Comparison of ENCODE assay signal across 17 cellular contexts in the genomic region with DNA sequence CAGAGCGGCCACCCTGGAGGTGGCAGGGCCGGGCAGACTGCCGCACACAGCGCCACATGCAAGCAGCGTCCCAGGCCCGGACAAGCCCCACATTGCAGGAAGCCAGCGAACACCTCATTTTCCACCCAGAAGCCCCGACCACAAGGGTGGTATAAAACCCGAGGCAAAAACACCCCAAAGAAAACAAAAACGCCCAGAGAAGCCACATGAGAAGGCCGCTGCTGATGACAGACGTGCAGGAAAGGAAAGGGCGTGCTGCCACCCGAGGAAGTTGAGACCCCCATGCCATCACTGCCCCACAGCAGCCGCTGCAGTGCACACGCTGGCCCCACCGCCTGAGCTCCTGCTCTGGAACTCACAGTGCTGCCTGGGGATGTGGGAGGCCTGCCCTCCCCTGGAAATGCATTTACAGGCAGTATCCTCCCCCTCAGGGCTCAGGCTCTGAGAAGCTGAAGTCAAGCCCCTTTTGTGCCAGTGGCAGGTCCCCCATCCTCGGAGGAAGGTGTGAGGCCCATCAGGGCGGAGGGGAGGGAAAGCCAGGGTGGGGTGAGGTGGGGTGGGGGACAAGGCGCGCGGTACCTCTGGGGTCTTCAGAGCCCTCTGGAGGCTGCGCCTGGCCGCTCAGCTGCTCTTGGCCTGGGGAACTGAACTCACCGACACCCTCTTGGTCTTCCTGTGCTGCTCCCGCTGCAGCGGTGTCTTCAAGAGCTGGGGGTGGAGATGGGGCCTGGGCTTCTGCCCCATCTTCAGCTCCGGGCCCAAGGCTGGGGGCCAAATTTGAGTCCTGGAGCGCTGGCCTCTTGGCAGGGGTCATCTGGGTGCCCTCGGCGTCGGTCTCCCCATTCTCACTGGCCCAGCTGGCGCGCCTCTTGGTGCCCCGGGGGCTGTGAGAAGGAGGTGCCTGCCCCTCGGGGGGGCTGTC.
A peak's percentile ranks its signal among the peaks of the same experiment; 100 is the strongest.
DNase-seq lines count a peak whose midpoint lies in the region; ATAC-seq and TF ChIP-seq lines count a peak whose summit lies in the region.
"Had no signal": no experiment of that assay in that cellular context is flagged by ENCODE, and none has a peak within 500 bp of the region (broad histone marks: within the 10 kb centered on the region; RNA-seq: fewer than 3 reads in every experiment).

No MANE protein-coding gene starts in this region.

- H3K36me3 ChIP-seq in adrenal gland (replicated peaks in 1 of 2) = peaks cover 0 to 98% of the 10 kb centered on the region in 2 donors

- peaks cover 8 to 12% of the 10 kb centered on the region in 2 donors for H3K4me1 ChIP-seq in adrenal gland (replicated peaks in 1 of 2)

- no peaks in the 10 kb centered on the region for H3K27me3 ChIP-seq in adrenal gland

- intact Hi-C loops in adrenal gland (cut with DNase I) = loop anchor here in 1 of 2 donors (10.0 kb wide), 2 partner anchors 239 to 289 kb away; no protein-coding TSS in a partner anchor

- peak overlapping the region; percentile 95 to 100 (median 98) for H3K27ac Mint-ChIP-seq in naive thymus-derived CD8-positive, alpha-beta T cell
- H3K27ac Mint-ChIP-seq in stimulated activated naive CD8-positive, alpha-beta T cell treated with anti-CD3 and anti-CD28 coated beads, Interleukin-15, amount 100 ng/mL, for 72 hours = peak overlapping the region; percentile 97 to 98
- H3K27ac Mint-ChIP-seq: dendritic cell treated with granulocyte-macrophage colony-stimulating factor and Interleukin-4, amounts not matched to agents 40 ng/mL and 50 ng/mL, for 4 days had no signal

- TF ChIP-seq CTCF in adrenal gland (IDR thresholded peaks at IDR 0.05) = no peak

- POLR2A ChIA-PET in naive thymus-derived CD8-positive, alpha-beta T cell (lab: Charles Lee) = interaction anchor here (0.5 to 8.8 kb wide), 23 partner anchors 9 to 297 kb away, joined by 3 to 120 read pairs (median 8); partner anchors contain the start of genes GTF3C1, IL21R, KATNIP and KDM8

- DNase-seq in activated naive CD4-positive, alpha-beta T cell treated with Interleukin-2 at 50 U/mL for 16 hours = peak; percentile 46
- DNase-seq in activated naive CD4-positive, alpha-beta T cell treated with anti-CD3 and anti-CD28 coated beads, Interleukin-2, amount 50 U/mL, for 16 hours = no peak
- DNase-seq in activated gamma-delta T cell (lab: John Stamatoyannopoulos, UW) = peak; percentile 56
- DNase-seq in naive thymus-derived CD8-positive, alpha-beta T cell = peak; percentile 42 to 93 (median 79)
- peak; percentile 69 to 79 for DNase-seq in stimulated activated naive CD8-positive, alpha-beta T cell treated with anti-CD3 and anti-CD28 coated beads, Interleukin-15, amount 100 ng/mL, for 72 hours
- DNase-seq in adrenal gland = no peak
- no peak for DNase-seq in iPS-NIHi7 (ENCODE audit: extremely low spot score)
- DNase-seq: foreskin melanocyte, H9, kidney glomerular epithelial cell, NCI-H2107 had no signal

- H3K4me1 Mint-ChIP-seq in naive thymus-derived CD8-positive, alpha-beta T cell = peaks cover 25 to 75% (median 59%) of the 10 kb centered on the region in 4 donors
- H3K4me1 Mint-ChIP-seq in stimulated activated naive CD8-positive, alpha-beta T cell treated with anti-CD3 and anti-CD28 coated beads, Interleukin-15, amount 100 ng/mL, for 72 hours = peaks cover 68% of the 10 kb centered on the region
- H3K4me1 Mint-ChIP-seq: H9, neural crest cell had no signal

- TF ChIP-seq POLR2A in adrenal gland (IDR thresholded peaks at IDR 0.05) = no peak

- peaks cover 5 to 44% (median 41%) of the 10 kb centered on the region in 3 donors for H3K36me3 Mint-ChIP-seq in naive thymus-derived CD8-positive, alpha-beta T cell

- peak overlapping the region; percentile 68 to 88 (median 76) for H3K4me3 Mint-ChIP-seq in naive thymus-derived CD8-positive, alpha-beta T cell
- H3K4me3 Mint-ChIP-seq in stimulated activated naive CD8-positive, alpha-beta T cell treated with anti-CD3 and anti-CD28 coated beads, Interleukin-15, amount 100 ng/mL, for 72 hours = peak overlapping the region; percentile 75 to 80
- H3K4me3 Mint-ChIP-seq: dendritic cell treated with granulocyte-macrophage colony-stimulating factor and Interleukin-4, amounts not matched to agents 40 ng/mL and 50 ng/mL, for 4 days; H9; neural crest cell had no signal

- no peaks in the 10 kb centered on the region for H3K27me3 Mint-ChIP-seq in naive thymus-derived CD8-positive, alpha-beta T cell
- no peaks in the 10 kb centered on the region for H3K27me3 Mint-ChIP-seq in stimulated activated naive CD8-positive, alpha-beta T cell treated with anti-CD3 and anti-CD28 coated beads, Interleukin-15, amount 100 ng/mL, for 72 hours
- H3K27me3 Mint-ChIP-seq: dendritic cell treated with granulocyte-macrophage colony-stimulating factor and Interleukin-4, amounts not matched to agents 40 ng/mL and 50 ng/mL, for 4 days had no signal

- no peaks in the 10 kb centered on the region for H3K9me3 ChIP-seq in adrenal gland (replicated peaks in 1 of 3)
- H3K9me3 ChIP-seq: thoracic aorta had no signal

- 90 to 93% (median 92%) methylated on average over 15 to 36 of the region's 36 CpGs for WGBS in adrenal gland, 4 donors

- peak; percentile 88 to 91 for ATAC-seq in naive thymus-derived CD8-positive, alpha-beta T cell
- peak; percentile 86 for ATAC-seq in stimulated activated naive CD8-positive, alpha-beta T cell treated with anti-CD3 and anti-CD28 coated beads, Interleukin-15, amount 100 ng/mL, for 72 hours
- no peak for ATAC-seq in GM21360 (IDR thresholded peaks at IDR 0.05; ENCODE audit: unreplicated experiment)

- H3K9me3 Mint-ChIP-seq in naive thymus-derived CD8-positive, alpha-beta T cell = peaks cover 0 to 4% (median 0%) of the 10 kb centered on the region in 9 donors
- no peaks in the 10 kb centered on the region for H3K9me3 Mint-ChIP-seq in stimulated activated naive CD8-positive, alpha-beta T cell treated with anti-CD3 and anti-CD28 coated beads, Interleukin-15, amount 100 ng/mL, for 72 hours
- H3K9me3 Mint-ChIP-seq: dendritic cell treated with granulocyte-macrophage colony-stimulating factor and Interleukin-4, amounts not matched to agents 40 ng/mL and 50 ng/mL, for 4 days; H9; neural crest cell had no signal

- no peak overlapping the region for H3K4me3 ChIP-seq in adrenal gland
- H3K4me3 ChIP-seq: smooth muscle cell, thoracic aorta had no signal

- no peak overlapping the region for H3K27ac ChIP-seq in adrenal gland
- H3K27ac ChIP-seq: KMS-11, thoracic aorta had no signal

Comparison
In these comparisons a context has a peak if more than half of its experiments do, and no peak if none do; other contexts are left out.
1. DNase-seq: peak in activated naive CD4-positive, alpha-beta T cell treated with Interleukin-2 at 50 U/mL for 16 hours (single experiment), activated gamma-delta T cell (single experiment), naive thymus-derived CD8-positive, alpha-beta T cell (10 of 10) and stimulated activated naive CD8-positive, alpha-beta T cell treated with anti-CD3 and anti-CD28 coated beads, Interleukin-15, amount 100 ng/mL, for 72 hours (2 of 2); none in activated naive CD4-positive, alpha-beta T cell treated with anti-CD3 and anti-CD28 coated beads, Interleukin-2, amount 50 U/mL, for 16 hours (single experiment), adrenal gland (0 of 7) and iPS-NIHi7 (single experiment).